Comparison of ENCODE assay signal across 12 cellular contexts in the genomic region with DNA sequence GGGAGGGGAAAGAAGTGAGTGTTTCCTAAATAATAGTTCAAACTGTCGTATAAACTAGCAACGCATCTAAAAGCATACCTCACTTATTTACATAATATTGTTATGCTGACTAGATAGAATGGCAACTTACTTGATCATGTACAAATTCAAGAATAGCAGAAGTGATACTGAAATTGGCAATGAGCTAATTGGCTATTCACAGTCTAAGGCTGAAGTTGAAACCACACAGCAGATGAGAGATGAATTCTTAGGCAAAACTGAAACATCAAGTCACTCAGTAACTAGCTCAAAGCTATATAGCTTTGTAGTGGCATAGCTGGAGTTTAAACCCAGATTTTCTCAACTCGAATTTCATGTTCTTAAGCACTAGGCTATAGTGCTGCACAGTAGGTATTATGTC.
DNase-seq lines count a peak whose midpoint lies in the region; ATAC-seq and TF ChIP-seq lines count a peak whose summit lies in the region.
"Had no signal": no experiment of that assay in that cellular context is flagged by ENCODE, and none has a peak within 500 bp of the region (broad histone marks: within the 10 kb centered on the region; RNA-seq: fewer than 3 reads in every experiment).

No MANE protein-coding gene starts in this region.

- peak overlapping the region; percentile 65 for H3K27ac ChIP-seq in OCI-LY3 (ENCODE audit: low read length)
- H3K27ac ChIP-seq in aorta (ENCODE audit: low read depth in 1 of 2, low read length in 2 of 2): no peak overlapping the region
- H3K27ac ChIP-seq: SJSA1 had no signal

- DNase-seq in hippocampal formation (lab: John Stamatoyannopoulos, UW): no peak
- no peak for DNase-seq in aorta
- no peak for DNase-seq in activated T-cell treated with anti-CD3 and anti-CD28 coated beads, Interleukin-2, amount 50 U/mL, for 4 hours
- DNase-seq: activated CD4-positive, alpha-beta memory T cell treated with anti-CD3 and anti-CD28 coated beads for 36 hours; COR-L47; NCI-H226 had no signal

- H3K27me3 ChIP-seq in OCI-LY3 (ENCODE audit: low read depth, low read length): no peaks in the 10 kb centered on the region
- no peaks in the 10 kb centered on the region for H3K27me3 ChIP-seq in aorta (ENCODE audit: control insufficient read depth in 1 of 2, insufficient read depth in 2 of 2, low read length in 1 of 2)
- H3K27me3 ChIP-seq: SJSA1 had no signal

- peak overlapping the region; percentile 18 for H3K4me3 ChIP-seq in OCI-LY3 (ENCODE audit: low read length)
- H3K4me3 ChIP-seq in aorta (ENCODE audit: low read length in 2 of 2): no peak overlapping the region
- H3K4me3 ChIP-seq: SJSA1 had no signal

- TF ChIP-seq CTCF in OCI-LY3 (IDR thresholded peaks at IDR 0.05; ENCODE audit: low read depth, low read length): no peak

- H3K27me3 Mint-ChIP-seq in activated T-helper 17 cell treated with anti-CD3 and anti-CD28 coated beads, Interleukin-2, amount 50 U/mL, for 72 hours: peaks cover 5% of the 10 kb centered on the region
- H3K27me3 Mint-ChIP-seq in activated T-cell treated with anti-CD3 and anti-CD28 coated beads, Interleukin-2, amount 50 U/mL, for 4 hours (ENCODE audit: low read depth): no peaks in the 10 kb centered on the region
- H3K27me3 Mint-ChIP-seq: activated CD4-positive, alpha-beta memory T cell treated with anti-CD3 and anti-CD28 coated beads for 36 hours had no signal

- intact Hi-C loops in aorta (cut with DNase I): no loop called here

- ATAC-seq in GM18909 (IDR thresholded peaks at IDR 0.05; ENCODE audit: poor library complexity, unreplicated experiment): peak; percentile 99
- ATAC-seq in GM21717 (IDR thresholded peaks at IDR 0.05; ENCODE audit: unreplicated experiment): peak; percentile 99
- ATAC-seq in HG03135 (IDR thresholded peaks at IDR 0.05; ENCODE audit: unreplicated experiment): peak; percentile 100
- no peak for ATAC-seq in activated T-helper 17 cell treated with anti-CD3 and anti-CD28 coated beads, Interleukin-2, amount 50 U/mL, for 72 hours (replicated peaks)
- no peak for ATAC-seq in aorta (ENCODE audit: low FRiP score)
- no peak for ATAC-seq in activated T-cell treated with anti-CD3 and anti-CD28 coated beads, Interleukin-2, amount 50 U/mL, for 4 hours

- 82% methylated on average over 3 of the region's 3 CpGs for WGBS in aorta, 2 donors

- H3K9me3 ChIP-seq in OCI-LY3 (ENCODE audit: insufficient read depth, low read length) (peaks cover 16% of the 10 kb centered on the region), aorta (ENCODE audit: control insufficient read depth, low read length) (no peaks in the 10 kb centered on the region)
- H3K9me3 ChIP-seq: SJSA1 had no signal

- H3K4me1 ChIP-seq in OCI-LY3 (ENCODE audit: low read length) (peaks cover 36% of the 10 kb centered on the region), aorta (ENCODE audit: control insufficient read depth in 1 of 2, insufficient read depth in 2 of 2, low read length in 2 of 2) (no peaks in the 10 kb centered on the region)
- H3K4me1 ChIP-seq: SJSA1 had no signal

- no peaks in the 10 kb centered on the region for H3K4me1 Mint-ChIP-seq in activated T-helper 17 cell treated with anti-CD3 and anti-CD28 coated beads, Interleukin-2, amount 50 U/mL, for 72 hours
- no peaks in the 10 kb centered on the region for H3K4me1 Mint-ChIP-seq in activated T-cell treated with anti-CD3 and anti-CD28 coated beads, Interleukin-2, amount 50 U/mL, for 4 hours (ENCODE audit: low read depth)

- H4K20me1 ChIP-seq in OCI-LY3 (ENCODE audit: insufficient read depth, low read length): no peaks in the 10 kb centered on the region

- H3K79me2 ChIP-seq in OCI-LY3 (ENCODE audit: low read length): no peaks in the 10 kb centered on the region

- H3K4me3 Mint-ChIP-seq in activated T-helper 17 cell treated with anti-CD3 and anti-CD28 coated beads, Interleukin-2, amount 50 U/mL, for 72 hours: no peak overlapping the region
- H3K4me3 Mint-ChIP-seq in activated T-cell treated with anti-CD3 and anti-CD28 coated beads, Interleukin-2, amount 50 U/mL, for 4 hours: no peak overlapping the region
- H3K4me3 Mint-ChIP-seq: activated CD4-positive, alpha-beta memory T cell treated with anti-CD3 and anti-CD28 coated beads for 36 hours had no signal

- H3K36me3 Mint-ChIP-seq in activated T-helper 17 cell treated with anti-CD3 and anti-CD28 coated beads, Interleukin-2, amount 50 U/mL, for 72 hours (ENCODE audit: low read depth): no peaks in the 10 kb centered on the region
- H3K36me3 Mint-ChIP-seq in activated T-cell treated with anti-CD3 and anti-CD28 coated beads, Interleukin-2, amount 50 U/mL, for 4 hours (ENCODE audit: insufficient read depth): no peaks in the 10 kb centered on the region
- H3K36me3 Mint-ChIP-seq: activated CD4-positive, alpha-beta memory T cell treated with anti-CD3 and anti-CD28 coated beads for 36 hours had no signal

- no peak overlapping the region for H2AFZ ChIP-seq in OCI-LY3 (ENCODE audit: low read depth, low read length)

- H3K9me3 Mint-ChIP-seq in activated T-helper 17 cell treated with anti-CD3 and anti-CD28 coated beads, Interleukin-2, amount 50 U/mL, for 72 hours: peaks cover 5% of the 10 kb centered on the region
- no peaks in the 10 kb centered on the region for H3K9me3 Mint-ChIP-seq in activated T-cell treated with anti-CD3 and anti-CD28 coated beads, Interleukin-2, amount 50 U/mL, for 4 hours

- peaks cover 15% of the 10 kb centered on the region for H3K36me3 ChIP-seq in OCI-LY3 (replicated peaks; ENCODE audit: low read depth, low read length)
- H3K36me3 ChIP-seq in aorta (ENCODE audit: control insufficient read depth in 1 of 2, insufficient read depth in 2 of 2, low read length in 1 of 2): no peaks in the 10 kb centered on the region
- H3K36me3 ChIP-seq: SJSA1 had no signal

- H3K4me2 ChIP-seq in OCI-LY3 (ENCODE audit: low read length): peak overlapping the region; percentile 59

- H3K9ac ChIP-seq in OCI-LY3 (ENCODE audit: low read length): no peak overlapping the region

- H3K27ac Mint-ChIP-seq in activated T-helper 17 cell treated with anti-CD3 and anti-CD28 coated beads, Interleukin-2, amount 50 U/mL, for 72 hours: no peak overlapping the region
- H3K27ac Mint-ChIP-seq: activated CD4-positive, alpha-beta memory T cell treated with anti-CD3 and anti-CD28 coated beads for 36 hours had no signal

Comparison
In these comparisons a context has a peak if more than half of its experiments do, and no peak if none do; other contexts are left out.
1. ATAC-seq: peak in GM18909 (single experiment), GM21717 (single experiment) and HG03135 (single experiment); none in activated T-helper 17 cell treated with anti-CD3 and anti-CD28 coated beads, Interleukin-2, amount 50 U/mL, for 72 hours (single experiment), aorta (single experiment) and activated T-cell treated with anti-CD3 and anti-CD28 coated beads, Interleukin-2, amount 50 U/mL, for 4 hours (0 of 2).